Comparison of ENCODE assay signal across 19 cellular contexts in the genomic region with DNA sequence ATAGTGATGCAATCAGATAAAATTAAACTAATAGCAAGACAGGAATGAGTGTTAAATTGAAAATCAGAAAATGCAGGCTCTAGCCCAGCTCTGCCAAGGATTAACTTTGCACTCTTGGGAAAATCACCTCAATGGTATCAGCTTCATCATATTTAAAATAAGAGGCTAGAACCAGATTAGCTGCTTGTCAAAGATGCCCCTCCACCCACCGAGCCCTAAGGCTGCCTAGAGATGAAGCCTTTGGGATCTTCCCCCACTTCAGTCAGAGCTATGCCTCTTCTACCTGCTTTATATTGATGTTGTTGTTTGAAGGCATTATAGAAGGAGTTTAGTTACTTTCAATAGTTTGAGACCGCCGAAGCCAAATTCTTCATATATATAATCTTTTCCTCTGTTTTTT.
"Had no signal": no experiment of that assay in that cellular context is flagged by ENCODE, and none has a peak within 500 bp of the region (broad histone marks: within the 10 kb centered on the region; RNA-seq: fewer than 3 reads in every experiment).

No MANE protein-coding gene starts in this region.

- H3K36me3 ChIP-seq: left ventricle myocardium inferior, tibial nerve had no signal

- DNase-seq: effector CD4-positive, alpha-beta T cell; endodermal cell; gastrocnemius medialis; immature natural killer cell; kidney; left cardiac atrium; left ventricle myocardium inferior; mesenchymal stem cell; naive thymus-derived CD4-positive, alpha-beta T cell; nephron progenitor cell; stimulated activated CD4-positive, alpha-beta T cell treated with anti-CD3 and anti-CD28 coated beads, Interleukin-2, amount 100 ng/mL, for 24 hours; stimulated activated CD4-positive, alpha-beta T cell treated with anti-CD3 and anti-CD28 coated beads, Interleukin-4, amount 100 ng/mL, for 4 hours; stimulated activated naive B cell treated with anti-CD40 and anti-IgM and Interleukin-4, amounts not matched to agents 10 μg/mL and 1 μg/mL and 100 μg/mL, for 72 hours; stimulated activated naive CD8-positive, alpha-beta T cell treated with anti-CD3 and anti-CD28 coated beads, Interleukin-15, amount 100 ng/mL, for 72 hours; testis had no signal

- H3K27ac ChIP-seq: coronary artery, gastrocnemius medialis, left ventricle myocardium inferior, testis, tibial nerve had no signal

- H3K4me1 ChIP-seq: left ventricle myocardium inferior, testis had no signal

- H3K9me3 ChIP-seq: gastrocnemius medialis, left ventricle myocardium inferior, testis, tibial nerve had no signal

- ATAC-seq: gastrocnemius medialis; left cardiac atrium; naive thymus-derived CD4-positive, alpha-beta T cell; sciatic nerve; stimulated activated naive B cell treated with anti-CD40 and anti-IgM and Interleukin-4, amounts not matched to agents 10 μg/mL and 1 μg/mL and 100 μg/mL, for 72 hours; stimulated activated naive CD8-positive, alpha-beta T cell treated with anti-CD3 and anti-CD28 coated beads, Interleukin-15, amount 100 ng/mL, for 72 hours had no signal

- H3K4me3 ChIP-seq: coronary artery, gastrocnemius medialis, left ventricle myocardium inferior, lung, testis, tibial nerve had no signal

- H3K27me3 ChIP-seq: gastrocnemius medialis, testis, tibial nerve had no signal
